In genomic region chr9:126149661-126150060, GRCh38 we compare ENCODE assay signal across 18 cellular contexts.
DNase-seq lines count a peak whose midpoint lies in the region; TF ChIP-seq lines count a peak whose summit lies in the region.
"Had no signal": no experiment of that assay in that cellular context is flagged by ENCODE, and none has a peak within 500 bp of the region (broad histone marks: within the 10 kb centered on the region; RNA-seq: fewer than 3 reads in every experiment).

No MANE protein-coding gene starts in this region.

- no peaks in the 10 kb centered on the region for H3K36me3 ChIP-seq in colonic mucosa
- H3K36me3 ChIP-seq: breast epithelium had no signal

- no peaks in the 10 kb centered on the region for H3K9me3 ChIP-seq in colonic mucosa
- H3K9me3 ChIP-seq: breast epithelium had no signal

- H3K27me3 ChIP-seq in colonic mucosa = no peaks in the 10 kb centered on the region

- H3K9ac ChIP-seq in colonic mucosa (ENCODE audit: low read depth in 2 of 2, low read length in 2 of 2) = no peak overlapping the region

- no peak overlapping the region for H3K27ac ChIP-seq in colonic mucosa
- H3K27ac ChIP-seq: breast epithelium, epithelial cell of prostate had no signal

- intact Hi-C loops in colonic mucosa (cut with DNase I) = no loop called here

- DNase-seq in AG08396 (ENCODE audit: low spot score) = peak; percentile 1
- peak; percentile 6 for DNase-seq in ELR (ENCODE audit: low read depth)
- DNase-seq in colonic mucosa = peak; percentile 10
- DNase-seq in mucosa of gallbladder (ENCODE audit: low spot score) = peak; percentile 3
- no peak for DNase-seq in activated CD4-positive, CD25-positive, alpha-beta regulatory T cell treated with anti-CD3 and anti-CD28 coated beads, Interleukin-2, amount 50 U/mL, for 72 hours
- no peak for DNase-seq in iPS-NIHi11 (ENCODE audit: low spot score)
- DNase-seq in occipital lobe (lab: John Stamatoyannopoulos, UW) = no peak
- DNase-seq: activated CD4-positive, alpha-beta T cell treated with anti-CD3 and anti-CD28 coated beads, Interleukin-2, amount 10 ng/mL, durations not matched to agents 24 days and 14 days; activated naive CD4-positive, alpha-beta T cell; CD4-positive, alpha-beta memory T cell; HFFc6; kidney glomerular epithelial cell; naive B cell; NCI-H1436; right cardiac atrium; substantia nigra had no signal

- TF ChIP-seq CTCF in colonic mucosa (IDR thresholded peaks at IDR 0.05) = no peak

- H3K4me1 ChIP-seq in colonic mucosa = no peaks in the 10 kb centered on the region
- H3K4me1 ChIP-seq: breast epithelium had no signal

- no peak overlapping the region for H3K4me3 ChIP-seq in colonic mucosa
- H3K4me3 ChIP-seq: breast epithelium had no signal

Comparison
In these comparisons a context has a peak if more than half of its experiments do, and no peak if none do; other contexts are left out.
1. DNase-seq: peak in AG08396 (single experiment), ELR (single experiment), colonic mucosa (single experiment) and mucosa of gallbladder (single experiment); none in activated CD4-positive, CD25-positive, alpha-beta regulatory T cell treated with anti-CD3 and anti-CD28 coated beads, Interleukin-2, amount 50 U/mL, for 72 hours (single experiment), iPS-NIHi11 (single experiment) and occipital lobe (single experiment).